In the genomic region with DNA sequence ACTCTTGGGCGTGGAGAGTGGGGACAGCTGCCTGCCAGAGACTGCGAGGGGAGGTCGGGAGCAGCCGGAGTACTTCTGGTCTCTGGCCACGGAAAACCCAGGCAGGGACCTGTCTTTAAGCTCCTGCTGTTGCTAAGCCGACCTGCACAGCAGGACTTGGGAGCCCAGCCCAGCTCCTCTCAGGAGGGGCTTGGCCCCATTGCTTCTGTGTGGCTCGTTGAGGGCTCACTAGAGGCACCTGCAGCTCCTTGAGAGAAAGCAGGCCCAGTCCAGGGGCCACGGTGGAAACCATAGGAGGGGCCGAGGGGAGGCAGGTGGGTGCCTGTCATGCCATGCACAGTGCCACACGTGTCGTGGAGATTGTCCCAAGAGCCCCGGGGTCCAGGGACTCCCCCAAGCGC, we compare ENCODE assay signal across 28 cellular contexts. TPM values are rescaled to one million over a fixed set of nuclear protein-coding genes. Genes with fewer than 3 reads are reported as not detected.
DNase-seq lines count a peak whose midpoint lies in the region; TF ChIP-seq lines count a peak whose summit lies in the region.
"Had no signal": no experiment of that assay in that cellular context is flagged by ENCODE, and none has a peak within 500 bp of the region (broad histone marks: within the 10 kb centered on the region; RNA-seq: fewer than 3 reads in every experiment).

No MANE protein-coding gene starts in this region.

- H3K9me3 Mint-ChIP-seq in Calu3 (ENCODE audit: low read depth, unreplicated experiment) = no peaks in the 10 kb centered on the region
- H3K9me3 Mint-ChIP-seq: activated CD8-positive, alpha-beta T cell treated with anti-CD3 and anti-CD28 coated beads for 36 hours; activated T-helper 17 cell treated with anti-CD3 and anti-CD28 coated beads, Interleukin-2, amount 50 U/mL, for 72 hours; effector memory CD8-positive, alpha-beta T cell; GM23338; naive B cell; T-helper 1 cell treated with Interleukin-12 subunit alpha and Interleukin-12 subunit beta and Interleukin-4 antibody, amounts not matched to agents 30 μg/mL and 1 μg/mL, for 36 hours had no signal

- no peaks in the 10 kb centered on the region for H3K36me3 ChIP-seq in BLaER1
- H3K36me3 ChIP-seq in esophagus (ENCODE audit: control insufficient read depth in 2 of 2, insufficient read depth in 2 of 2, low read length in 1 of 2) = peaks cover 0 to 4% of the 10 kb centered on the region in 2 donors
- H3K36me3 ChIP-seq in neutrophil = no peaks in the 10 kb centered on the region
- H3K36me3 ChIP-seq: breast epithelium, colonic mucosa, heart right ventricle, upper lobe of right lung had no signal

- 60 to 71% methylated on average over 13 of the region's 13 CpGs for WGBS in esophagus, 2 donors

- peaks cover 49% of the 10 kb centered on the region for H3K4me1 Mint-ChIP-seq in Calu3 (ENCODE audit: low read depth, unreplicated experiment)

- H3K27ac Mint-ChIP-seq in Calu3 (ENCODE audit: unreplicated experiment) = peak overlapping the region; percentile 92
- H3K27ac Mint-ChIP-seq: activated CD8-positive, alpha-beta T cell treated with anti-CD3 and anti-CD28 coated beads for 36 hours; activated T-helper 17 cell treated with anti-CD3 and anti-CD28 coated beads, Interleukin-2, amount 50 U/mL, for 72 hours; CD4-positive, CD25-positive, alpha-beta regulatory T cell; effector memory CD8-positive, alpha-beta T cell; GM23338; T-helper 1 cell treated with Interleukin-12 subunit alpha and Interleukin-12 subunit beta and Interleukin-4 antibody, amounts not matched to agents 30 μg/mL and 1 μg/mL, for 36 hours had no signal

- no TSS peak for BruUV-seq in Calu3 (replicated peaks; lab: Mats Ljungman, UMichigan)

- H3K27ac ChIP-seq in BLaER1 = no peak overlapping the region
- H3K27ac ChIP-seq in esophagus (ENCODE audit: low read depth in 2 of 2, low read length in 1 of 2) = peak overlapping the region; percentile 91
- peak overlapping the region; percentile 85 for H3K27ac ChIP-seq in neutrophil
- H3K27ac ChIP-seq: colonic mucosa, foreskin keratinocyte, heart right ventricle, SK-N-MC, upper lobe of right lung had no signal

- peak overlapping the region; percentile 71 for H3K4me2 ChIP-seq in BLaER1
- H3K4me2 ChIP-seq: GM23338 had no signal

- H3K9ac ChIP-seq in BLaER1 = no peak overlapping the region

- H3K27me3 ChIP-seq in BLaER1 (no peaks in the 10 kb centered on the region), esophagus (ENCODE audit: control insufficient read depth in 1 of 2, insufficient read depth in 2 of 2, low read length in 2 of 2) (no peaks in the 10 kb centered on the region), neutrophil (no peaks in the 10 kb centered on the region)
- H3K27me3 ChIP-seq: breast epithelium, colonic mucosa, foreskin keratinocyte, heart right ventricle, upper lobe of right lung had no signal

- TF ChIP-seq CTCF in Calu3 (IDR thresholded peaks at IDR 0.05; ENCODE audit: unreplicated experiment) = no peak
- TF ChIP-seq CTCF in neutrophil (IDR thresholded peaks at IDR 0.05) = no peak

- no peak overlapping the region for H3K4me3 ChIP-seq in BLaER1
- no peak overlapping the region for H3K4me3 ChIP-seq in esophagus (ENCODE audit: low read depth in 1 of 2, low read length in 2 of 2)
- no peak overlapping the region for H3K4me3 ChIP-seq in neutrophil (ENCODE audit: low read depth in 1 of 2, low read length in 1 of 2)
- H3K4me3 ChIP-seq: breast epithelium, colonic mucosa, GM23338, heart right ventricle, SK-N-MC, upper lobe of right lung had no signal

- CTCF ChIA-PET in Calu3 (lab: Charles Lee) = interaction anchor here (0.6 to 0.7 kb wide), 2 partner anchors 28 to 61 kb away, joined by 3 to 5 read pairs; no protein-coding TSS in a partner anchor

- DNase-seq in Calu3 = no peak
- DNase-seq in dedifferentiated amniotic fluid mesenchymal stem cell (ENCODE audit: extremely low spot score) = no peak
- DNase-seq in NCI-H2029 treated with DMSO at 0.1 percent for 48 hours (lab: John Stamatoyannopoulos, UW) = no peak
- DNase-seq in pons (ENCODE audit: low spot score) = no peak
- DNase-seq: activated CD8-positive, alpha-beta T cell treated with anti-CD3 and anti-CD28 coated beads for 36 hours; activated naive CD4-positive, alpha-beta T cell treated with anti-CD3 and anti-CD28 coated beads, Interleukin-2, amount 50 U/mL, for 16 hours; amygdala; CD4-positive, CD25-positive, alpha-beta regulatory T cell; colonic mucosa; DMS 273 treated with DMSO at 0.1 percent for 48 hours; effector memory CD8-positive, alpha-beta T cell; naive B cell; NCI-H1694; NCI-H2171; NCI-H510A; stimulated activated CD4-positive, alpha-beta T cell treated with anti-CD3 and anti-CD28 coated beads, Interleukin-2, amount 100 ng/mL, for 48 hours; upper lobe of right lung had no signal

- no peaks in the 10 kb centered on the region for H4K20me1 ChIP-seq in BLaER1

- intact Hi-C loops in Calu3 (cut with micrococcal nuclease; ENCODE audit: unreplicated experiment) = no loop called here

- H3K27me3 Mint-ChIP-seq in Calu3 (ENCODE audit: unreplicated experiment) = peaks cover 6% of the 10 kb centered on the region
- H3K27me3 Mint-ChIP-seq: activated CD8-positive, alpha-beta T cell treated with anti-CD3 and anti-CD28 coated beads for 36 hours; activated T-helper 17 cell treated with anti-CD3 and anti-CD28 coated beads, Interleukin-2, amount 50 U/mL, for 72 hours; CD4-positive, CD25-positive, alpha-beta regulatory T cell; effector memory CD8-positive, alpha-beta T cell had no signal

- H3K9me3 ChIP-seq in BLaER1 (no peaks in the 10 kb centered on the region), esophagus (ENCODE audit: control insufficient read depth in 2 of 2, insufficient read depth in 1 of 2, low read depth in 1 of 2, low read length in 1 of 2) (no peaks in the 10 kb centered on the region), neutrophil (no peaks in the 10 kb centered on the region)
- H3K9me3 ChIP-seq: breast epithelium, colonic mucosa, heart right ventricle, upper lobe of right lung had no signal

- H3K4me3 Mint-ChIP-seq in Calu3 (ENCODE audit: low read depth, unreplicated experiment) = no peak overlapping the region
- H3K4me3 Mint-ChIP-seq: activated CD8-positive, alpha-beta T cell treated with anti-CD3 and anti-CD28 coated beads for 36 hours; activated T-helper 17 cell treated with anti-CD3 and anti-CD28 coated beads, Interleukin-2, amount 50 U/mL, for 72 hours; CD4-positive, CD25-positive, alpha-beta regulatory T cell; effector memory CD8-positive, alpha-beta T cell; GM23338; naive B cell; T-helper 1 cell treated with Interleukin-12 subunit alpha and Interleukin-12 subunit beta and Interleukin-4 antibody, amounts not matched to agents 30 μg/mL and 1 μg/mL, for 36 hours had no signal

- H3K36me3 Mint-ChIP-seq in Calu3 (ENCODE audit: insufficient read depth, unreplicated experiment) = peaks cover 44% of the 10 kb centered on the region
- H3K36me3 Mint-ChIP-seq: CD4-positive, CD25-positive, alpha-beta regulatory T cell; naive B cell had no signal

- peaks cover 32% of the 10 kb centered on the region for H3K4me1 ChIP-seq in BLaER1
- peaks cover 7 to 48% of the 10 kb centered on the region in 2 donors for H3K4me1 ChIP-seq in esophagus (ENCODE audit: control insufficient read depth in 2 of 2, insufficient read depth in 2 of 2, low read length in 1 of 2)
- peaks cover 91 to 92% of the 10 kb centered on the region in 2 experiments for H3K4me1 ChIP-seq in neutrophil (ENCODE audit: control insufficient read depth in 1 of 2, insufficient read depth in 1 of 2, low read depth in 1 of 2, low read length in 1 of 2)

RNA-seq across cellular contexts. Expression of a gene that starts 3.3 kb away (rescaled TPM):
- total RNA-seq in Calu3 (2022) = 2,733 and 4,208 TPM in 2 replicates
- polyA plus RNA-seq in esophagus = 1,000 to 10,000 TPM; 1,061 to 2,097 TPM
- total RNA-seq: activated CD8-positive, alpha-beta T cell treated with anti-CD3 and anti-CD28 coated beads for 36 hours; activated T-helper 17 cell treated with anti-CD3 and anti-CD28 coated beads, Interleukin-2, amount 50 U/mL, for 72 hours; GM23338; osteocyte had no signal
- polyA plus RNA-seq: CD4-positive, CD25-positive, alpha-beta regulatory T cell had no signal

RNA-seq across cellular contexts. Expression of a gene that starts 14.1 kb away (rescaled TPM):
- total RNA-seq in Calu3 (2022) = 77.6 and 82.3 TPM in 2 replicates
- polyA plus RNA-seq in esophagus = 100 to 1,000 TPM in 1 of 2 donors, 10 to 100 TPM in 1; 77.5 to 104 TPM

RNA-seq across cellular contexts. Expression of a gene that starts 18.4 kb away (rescaled TPM):
- 121 and 137 TPM in 2 replicates for total RNA-seq in Calu3 (2022)
- polyA plus RNA-seq in esophagus = 10 to 100 TPM; 59.0 to 59.4 TPM

RNA-seq across cellular contexts. Expression of a gene that starts 45.4 kb away (rescaled TPM):
- 85.8 and 93.7 TPM in 2 replicates for total RNA-seq in Calu3 (2022)
- 10 to 100 TPM; 39.8 to 39.9 TPM for polyA plus RNA-seq in esophagus

RNA-seq across cellular contexts. Expression of a gene that starts 57.2 kb away (rescaled TPM):
- 30.8 and 40.0 TPM in 2 replicates for total RNA-seq in Calu3 (2022)
- 1 to 10 TPM; 2.4 to 4.6 TPM for polyA plus RNA-seq in esophagus
- polyA plus RNA-seq: CD4-positive, CD25-positive, alpha-beta regulatory T cell had no signal
